In the genomic region with DNA sequence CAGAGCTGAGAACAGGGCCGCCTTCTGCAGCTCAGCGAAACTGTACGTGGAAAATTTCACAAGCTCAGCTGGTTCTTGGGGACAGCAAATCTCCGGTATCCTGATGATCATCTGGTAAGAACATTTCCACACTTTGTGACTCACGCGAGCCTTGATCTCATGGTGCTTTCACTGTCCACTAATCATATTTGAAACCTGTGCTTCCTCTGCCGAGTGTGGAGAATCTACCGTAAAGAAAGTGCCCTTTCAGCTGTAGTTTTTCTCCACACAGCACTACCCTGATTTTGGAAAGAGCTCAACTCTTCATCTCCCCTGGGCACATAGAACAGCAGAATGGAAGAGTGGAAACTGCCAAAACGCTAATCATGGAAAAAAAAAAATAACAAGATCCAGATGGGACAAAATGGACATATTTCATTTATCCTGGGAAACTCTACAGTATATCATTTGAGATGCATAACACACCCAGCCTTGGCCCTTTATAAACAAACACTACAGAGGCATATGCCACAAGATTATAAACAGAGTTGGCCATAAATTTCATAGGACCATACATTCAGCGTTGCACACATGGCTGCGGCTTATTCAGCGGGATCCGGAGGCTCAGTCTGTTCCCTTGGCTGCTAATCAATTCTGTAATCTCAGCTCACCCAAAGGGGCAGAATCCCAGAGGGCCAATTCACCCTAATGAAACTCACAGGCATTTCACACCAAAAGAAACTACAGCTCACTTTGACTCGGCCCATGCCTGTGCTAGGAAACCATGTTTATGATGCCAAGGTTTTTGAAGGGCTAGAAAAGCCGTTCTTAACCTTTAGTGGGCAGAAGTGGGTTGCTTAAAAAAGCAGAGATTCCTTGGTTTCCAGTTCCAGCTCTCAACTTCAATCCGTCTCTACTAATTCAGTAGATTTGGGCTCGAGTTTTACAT, we compare ENCODE assay signal across 12 cellular contexts.
DNase-seq lines count a peak whose midpoint lies in the region; ATAC-seq and TF ChIP-seq lines count a peak whose summit lies in the region.
"Had no signal": no experiment of that assay in that cellular context is flagged by ENCODE, and none has a peak within 500 bp of the region (broad histone marks: within the 10 kb centered on the region; RNA-seq: fewer than 3 reads in every experiment).

No MANE protein-coding gene starts in this region.

- ATAC-seq in stimulated activated effector memory CD8-positive, alpha-beta T cell treated with anti-CD3 and anti-CD28 coated beads, Interleukin-12 subunit alpha, Interleukin-12 subunit beta, amount 100 ng/mL, for 72 hours: no peak
- ATAC-seq in HG03520 (IDR thresholded peaks at IDR 0.05; ENCODE audit: unreplicated experiment): no peak
- ATAC-seq: natural killer cell had no signal

- peak overlapping the region; percentile 82 to 88 (median 88) for H3K27ac Mint-ChIP-seq in nephron
- no peak overlapping the region for H3K27ac Mint-ChIP-seq in stimulated activated effector memory CD8-positive, alpha-beta T cell treated with anti-CD3 and anti-CD28 coated beads, Interleukin-12 subunit alpha, Interleukin-12 subunit beta, amount 100 ng/mL, for 72 hours
- no peak overlapping the region for H3K27ac Mint-ChIP-seq in activated CD4-positive, alpha-beta T cell treated with anti-CD3 and anti-CD28 coated beads, Interleukin-2, amount 10 ng/mL, durations not matched to agents 24 days and 14 days
- H3K27ac Mint-ChIP-seq: natural killer cell had no signal

- peaks cover 4% of the 10 kb centered on the region for H3K9me3 Mint-ChIP-seq in nephron
- peaks cover 18% of the 10 kb centered on the region for H3K9me3 Mint-ChIP-seq in stimulated activated effector memory CD8-positive, alpha-beta T cell treated with anti-CD3 and anti-CD28 coated beads, Interleukin-12 subunit alpha, Interleukin-12 subunit beta, amount 100 ng/mL, for 72 hours
- H3K9me3 Mint-ChIP-seq in activated CD4-positive, alpha-beta T cell treated with anti-CD3 and anti-CD28 coated beads, Interleukin-2, amount 10 ng/mL, durations not matched to agents 24 days and 14 days: peaks cover 4% of the 10 kb centered on the region

- peak overlapping the region; percentile 1 to 26 (median 2) for H3K4me3 Mint-ChIP-seq in nephron
- no peak overlapping the region for H3K4me3 Mint-ChIP-seq in stimulated activated effector memory CD8-positive, alpha-beta T cell treated with anti-CD3 and anti-CD28 coated beads, Interleukin-12 subunit alpha, Interleukin-12 subunit beta, amount 100 ng/mL, for 72 hours
- H3K4me3 Mint-ChIP-seq in activated CD4-positive, alpha-beta T cell treated with anti-CD3 and anti-CD28 coated beads, Interleukin-2, amount 10 ng/mL, durations not matched to agents 24 days and 14 days: no peak overlapping the region
- H3K4me3 Mint-ChIP-seq: natural killer cell had no signal

- intact Hi-C loops in activated CD4-positive, alpha-beta T cell treated with anti-CD3 and anti-CD28 coated beads, Interleukin-2, amount 10 ng/mL, durations not matched to agents 24 days and 14 days (cut with micrococcal nuclease): no loop called here

- DNase-seq in AG08395 (ENCODE audit: low spot score): peak; percentile 77
- peak; percentile 97 for DNase-seq in NCI-H1694 treated with DMSO at 0.1 percent for 48 hours (lab: John Stamatoyannopoulos, UW)
- peak; percentile 12 for DNase-seq in dermis blood vessel endothelial cell
- DNase-seq in stimulated activated effector memory CD8-positive, alpha-beta T cell treated with anti-CD3 and anti-CD28 coated beads, Interleukin-12 subunit alpha, Interleukin-12 subunit beta, amount 100 ng/mL, for 72 hours (ENCODE audit: low spot score in 2 of 2): no peak
- DNase-seq in COLO668 (lab: John Stamatoyannopoulos, UW; ENCODE audit: unreplicated experiment): no peak
- no peak for DNase-seq in activated CD4-positive, alpha-beta T cell treated with anti-CD3 and anti-CD28 coated beads, Interleukin-2, amount 10 ng/mL, durations not matched to agents 24 days and 14 days
- DNase-seq: activated CD8-positive, alpha-beta memory T cell treated with anti-CD3 and anti-CD28 coated beads, Interleukin-2, amount 50 U/mL, for 48 hours; central memory CD4-positive, alpha-beta T cell; Karpas-422; natural killer cell had no signal

- TF ChIP-seq CTCF in nephron (IDR thresholded peaks at IDR 0.05; ENCODE audit: unreplicated experiment in 3 of 3): no peak

- no peaks in the 10 kb centered on the region for H3K36me3 Mint-ChIP-seq in nephron (ENCODE audit: low read depth)
- H3K36me3 Mint-ChIP-seq in stimulated activated effector memory CD8-positive, alpha-beta T cell treated with anti-CD3 and anti-CD28 coated beads, Interleukin-12 subunit alpha, Interleukin-12 subunit beta, amount 100 ng/mL, for 72 hours: no peaks in the 10 kb centered on the region
- no peaks in the 10 kb centered on the region for H3K36me3 Mint-ChIP-seq in activated CD4-positive, alpha-beta T cell treated with anti-CD3 and anti-CD28 coated beads, Interleukin-2, amount 10 ng/mL, durations not matched to agents 24 days and 14 days (ENCODE audit: low read depth)
- H3K36me3 Mint-ChIP-seq: natural killer cell had no signal

- H3K4me1 Mint-ChIP-seq in nephron: peaks cover 36% of the 10 kb centered on the region
- H3K4me1 Mint-ChIP-seq in stimulated activated effector memory CD8-positive, alpha-beta T cell treated with anti-CD3 and anti-CD28 coated beads, Interleukin-12 subunit alpha, Interleukin-12 subunit beta, amount 100 ng/mL, for 72 hours: no peaks in the 10 kb centered on the region
- no peaks in the 10 kb centered on the region for H3K4me1 Mint-ChIP-seq in activated CD4-positive, alpha-beta T cell treated with anti-CD3 and anti-CD28 coated beads, Interleukin-2, amount 10 ng/mL, durations not matched to agents 24 days and 14 days
- H3K4me1 Mint-ChIP-seq: natural killer cell had no signal

- no peaks in the 10 kb centered on the region for H3K27me3 Mint-ChIP-seq in nephron (ENCODE audit: low read depth)
- H3K27me3 Mint-ChIP-seq in activated CD4-positive, alpha-beta T cell treated with anti-CD3 and anti-CD28 coated beads, Interleukin-2, amount 10 ng/mL, durations not matched to agents 24 days and 14 days: no peaks in the 10 kb centered on the region

Comparison
In these comparisons a context has a peak if more than half of its experiments do, and no peak if none do; other contexts are left out.
1. DNase-seq: peak in AG08395 (single experiment), NCI-H1694 treated with DMSO at 0.1 percent for 48 hours (single experiment) and dermis blood vessel endothelial cell (single experiment); none in stimulated activated effector memory CD8-positive, alpha-beta T cell treated with anti-CD3 and anti-CD28 coated beads, Interleukin-12 subunit alpha, Interleukin-12 subunit beta, amount 100 ng/mL, for 72 hours (0 of 2), COLO668 (single experiment) and activated CD4-positive, alpha-beta T cell treated with anti-CD3 and anti-CD28 coated beads, Interleukin-2, amount 10 ng/mL, durations not matched to agents 24 days and 14 days (single experiment).
2. H3K27ac Mint-ChIP-seq: peak in nephron (3 of 3); none in stimulated activated effector memory CD8-positive, alpha-beta T cell treated with anti-CD3 and anti-CD28 coated beads, Interleukin-12 subunit alpha, Interleukin-12 subunit beta, amount 100 ng/mL, for 72 hours (single experiment) and activated CD4-positive, alpha-beta T cell treated with anti-CD3 and anti-CD28 coated beads, Interleukin-2, amount 10 ng/mL, durations not matched to agents 24 days and 14 days (single experiment).
3. H3K4me3 Mint-ChIP-seq: peak in nephron (3 of 3); none in stimulated activated effector memory CD8-positive, alpha-beta T cell treated with anti-CD3 and anti-CD28 coated beads, Interleukin-12 subunit alpha, Interleukin-12 subunit beta, amount 100 ng/mL, for 72 hours (single experiment) and activated CD4-positive, alpha-beta T cell treated with anti-CD3 and anti-CD28 coated beads, Interleukin-2, amount 10 ng/mL, durations not matched to agents 24 days and 14 days (single experiment).